17 cellular contexts compared by ENCODE assay signal in genomic region chr4:1945492-1945891, GRCh38.
"Had no signal": no experiment of that assay in that cellular context is flagged by ENCODE, and none has a peak within 500 bp of the region (broad histone marks: within the 10 kb centered on the region; RNA-seq: fewer than 3 reads in every experiment).

No MANE protein-coding gene starts in this region.

- H3K27me3 Mint-ChIP-seq: effector memory CD8-positive, alpha-beta T cell; naive thymus-derived CD4-positive, alpha-beta T cell had no signal

- DNase-seq: activated CD4-positive, alpha-beta T cell treated with anti-CD3 and anti-CD28 coated beads, Interleukin-2, amount 50 U/mL, for 1 hour; activated CD8-positive, alpha-beta memory T cell treated with anti-CD3 and anti-CD28 coated beads for 24 hours; activated naive CD4-positive, alpha-beta T cell treated with Interleukin-2 at 50 U/mL for 16 hours; aorta; dermis blood vessel endothelial cell; effector memory CD8-positive, alpha-beta T cell; gastrocnemius medialis; islet precursor cell; mucosa of descending colon; naive thymus-derived CD4-positive, alpha-beta T cell; right lobe of liver; spleen; stomach; testis; upper lobe of left lung had no signal

- H3K27ac Mint-ChIP-seq: naive thymus-derived CD4-positive, alpha-beta T cell had no signal

- H3K4me3 Mint-ChIP-seq: effector memory CD8-positive, alpha-beta T cell; naive thymus-derived CD4-positive, alpha-beta T cell had no signal

- ATAC-seq: activated CD4-positive, CD25-positive, alpha-beta regulatory T cell treated with anti-CD3 and anti-CD28 coated beads, Interleukin-2, amount 50 U/mL, for 24 hours; effector memory CD8-positive, alpha-beta T cell; gastrocnemius medialis; left lobe of liver; mucosa of descending colon; naive thymus-derived CD4-positive, alpha-beta T cell; right lobe of liver had no signal

- H3K9me3 Mint-ChIP-seq: effector memory CD8-positive, alpha-beta T cell; naive thymus-derived CD4-positive, alpha-beta T cell had no signal
